ENCODE assay signal across 10 cellular contexts in genomic region chr5:67214713-67215591, GRCh38. TPM values are rescaled to one million over a fixed set of nuclear protein-coding genes. Genes with fewer than 3 reads are reported as not detected.
A peak's percentile ranks its signal among the peaks of the same experiment; 100 is the strongest.
DNase-seq lines count a peak whose midpoint lies in the region; ATAC-seq and TF ChIP-seq lines count a peak whose summit lies in the region.
"Had no signal": no experiment of that assay in that cellular context is flagged by ENCODE, and none has a peak within 500 bp of the region (broad histone marks: within the 10 kb centered on the region; RNA-seq: fewer than 3 reads in every experiment).

No MANE protein-coding gene starts in this region.

- peaks cover 49% of the 10 kb centered on the region for H3K4me1 Mint-ChIP-seq in activated naive CD4-positive, alpha-beta T cell treated with anti-CD3 and anti-CD28 coated beads for 36 hours (ENCODE audit: low read depth)

- CTCF ChIA-PET in activated naive CD4-positive, alpha-beta T cell treated with anti-CD3 and anti-CD28 coated beads for 36 hours (lab: Charles Lee), result interaction anchor here (0.6 to 20.7 kb wide), 4 partner anchors 11 to 225 kb away, joined by 3 to 354 read pairs (median 6); no protein-coding TSS in a partner anchor
- CTCF ChIA-PET in A673 (lab: Charles Lee), result no interaction called here

- no peaks in the 10 kb centered on the region for H3K27me3 Mint-ChIP-seq in activated naive CD4-positive, alpha-beta T cell treated with anti-CD3 and anti-CD28 coated beads for 36 hours (ENCODE audit: low read depth)

- no peak overlapping the region for H3K9ac ChIP-seq in mesenchymal stem cell (ENCODE audit: low read length)

- H3K36me3 ChIP-seq in breast epithelium, result no peaks in the 10 kb centered on the region
- H3K36me3 ChIP-seq in mesenchymal stem cell (ENCODE audit: control insufficient read depth in 1 of 2, insufficient read depth in 2 of 2, low read depth in 1 of 2, low read length in 2 of 2), result no peaks in the 10 kb centered on the region
- no peaks in the 10 kb centered on the region for H3K36me3 ChIP-seq in urinary bladder (ENCODE audit: insufficient read depth)
- no peaks in the 10 kb centered on the region for H3K36me3 ChIP-seq in A673 (ENCODE audit: insufficient read depth, low read length, poor library complexity, severe bottlenecking)
- H3K36me3 ChIP-seq: ovary had no signal

- peak overlapping the region; percentile 0 for H2BK15ac ChIP-seq in mesenchymal stem cell (ENCODE audit: low read depth, poor library complexity, severe bottlenecking)

- BruUV-seq in A673 (replicated peaks; lab: Mats Ljungman, UMichigan), result no TSS peak

- no peak for TF ChIP-seq POLR2A in breast epithelium (IDR thresholded peaks at IDR 0.05)

- peak overlapping the region; percentile 98 for H4K8ac ChIP-seq in mesenchymal stem cell (ENCODE audit: low read length)

- no peaks in the 10 kb centered on the region for H3K4me1 ChIP-seq in breast epithelium
- peaks cover 2% of the 10 kb centered on the region for H3K4me1 ChIP-seq in mesenchymal stem cell (ENCODE audit: control insufficient read depth, insufficient read depth, low read depth, low read length)
- peaks cover 4% of the 10 kb centered on the region for H3K4me1 ChIP-seq in urinary bladder (ENCODE audit: insufficient read depth)
- H3K4me1 ChIP-seq in A673 (ENCODE audit: insufficient read depth, low read length, poor library complexity, severe bottlenecking), result no peaks in the 10 kb centered on the region

- H3K79me1 ChIP-seq in mesenchymal stem cell (replicated peaks; ENCODE audit: low read length, poor library complexity, severe bottlenecking), result no peaks in the 10 kb centered on the region

- no peak for DNase-seq in activated naive CD4-positive, alpha-beta T cell treated with anti-CD3 and anti-CD28 coated beads for 36 hours
- no peak for DNase-seq in activated naive CD4-positive, alpha-beta T cell treated with anti-CD3 and anti-CD28 coated beads, Interleukin-2, amount 50 U/mL, for 16 hours
- DNase-seq in breast epithelium (ENCODE audit: low spot score in 2 of 2) (peak; percentile 71 to 83), mesenchymal stem cell (no peak), A673 (ENCODE audit: low spot score) (no peak), SW 1271 (lab: John Stamatoyannopoulos, UW) (no peak)
- DNase-seq: NCI-H2107 had no signal

- H4K91ac ChIP-seq in mesenchymal stem cell (ENCODE audit: low read length), result no peak overlapping the region

- no peak overlapping the region for H3K4ac ChIP-seq in mesenchymal stem cell (ENCODE audit: low read depth in 1 of 2, low read length in 2 of 2)

- H3K27ac Mint-ChIP-seq in activated naive CD4-positive, alpha-beta T cell treated with anti-CD3 and anti-CD28 coated beads for 36 hours, result peak overlapping the region; percentile 15

- no peaks in the 10 kb centered on the region for H3K36me3 Mint-ChIP-seq in activated naive CD4-positive, alpha-beta T cell treated with anti-CD3 and anti-CD28 coated beads for 36 hours (ENCODE audit: low read depth)

- H2AFZ ChIP-seq in mesenchymal stem cell (ENCODE audit: low read depth, low read length), result no peak overlapping the region

- ATAC-seq in GM21423 (IDR thresholded peaks at IDR 0.05; ENCODE audit: unreplicated experiment), result no peak

- no peak overlapping the region for H3K23ac ChIP-seq in mesenchymal stem cell (ENCODE audit: low read length in 2 of 2)

- TF ChIP-seq CTCF in breast epithelium (IDR thresholded peaks at IDR 0.05), result peak in 2 of 3 donors; percentile 21 to 27
- TF ChIP-seq CTCF in A673 (conservative IDR thresholded peaks at IDR 0.05; ENCODE audit: low read depth, low read length), result no peak

- H3K4me2 ChIP-seq in mesenchymal stem cell (ENCODE audit: low read length, poor library complexity, severe bottlenecking), result no peak overlapping the region

- no peak overlapping the region for H3K4me3 Mint-ChIP-seq in activated naive CD4-positive, alpha-beta T cell treated with anti-CD3 and anti-CD28 coated beads for 36 hours

- no peaks in the 10 kb centered on the region for H3K9me3 ChIP-seq in breast epithelium
- no peaks in the 10 kb centered on the region for H3K9me3 ChIP-seq in mesenchymal stem cell (ENCODE audit: control insufficient read depth, low read length)
- no peaks in the 10 kb centered on the region for H3K9me3 ChIP-seq in A673 (ENCODE audit: low read depth, low read length, poor library complexity, severe bottlenecking)
- H3K9me3 ChIP-seq: ovary had no signal

- POLR2A ChIA-PET in A673 (lab: Charles Lee; ENCODE audit: low non-redundant PET), result no interaction called here

- WGBS in mesenchymal stem cell, result 94% methylated on average over 15 of the region's 15 CpGs
- 82% methylated on average over 15 of the region's 15 CpGs for whole genome bisulfite sequencing in urinary bladder

- H3K27me3 ChIP-seq in breast epithelium (no peaks in the 10 kb centered on the region), mesenchymal stem cell (ENCODE audit: control insufficient read depth in 1 of 2, insufficient read depth in 1 of 2, low read length in 2 of 2) (peaks cover 0 to 4% of the 10 kb centered on the region in 2 experiments), A673 (replicated peaks; ENCODE audit: insufficient read depth, low read depth, low read length, poor library complexity) (no peaks in the 10 kb centered on the region)
- H3K27me3 ChIP-seq: ovary had no signal

- H3K27ac ChIP-seq in breast epithelium (peak overlapping the region; percentile 84 to 90), mesenchymal stem cell (ENCODE audit: low read length, poor library complexity, severe bottlenecking) (no peak overlapping the region), urinary bladder (ENCODE audit: low read depth) (peak overlapping the region; percentile 83), A673 (ENCODE audit: low read depth, low read length, poor library complexity, severe bottlenecking) (no peak overlapping the region)
- H3K27ac ChIP-seq: ovary had no signal

- H3K14ac ChIP-seq in mesenchymal stem cell (ENCODE audit: low read length in 2 of 2), result no peak overlapping the region

- peak overlapping the region; percentile 63 to 72 for H2BK12ac ChIP-seq in mesenchymal stem cell (ENCODE audit: low read length in 2 of 2)

- peak overlapping the region in 1 of 3 donors; percentile 55 for H3K4me3 ChIP-seq in breast epithelium
- H3K4me3 ChIP-seq in mesenchymal stem cell (ENCODE audit: insufficient read depth in 1 of 2, low read depth in 1 of 2, low read length in 2 of 2), result no peak overlapping the region
- H3K4me3 ChIP-seq in urinary bladder (ENCODE audit: low read depth, low read length), result no peak overlapping the region
- H3K4me3 ChIP-seq in A673 (ENCODE audit: low read depth, low read length, poor library complexity, severe bottlenecking), result no peak overlapping the region
- H3K4me3 ChIP-seq: ovary had no signal

- H2BK120ac ChIP-seq in mesenchymal stem cell (ENCODE audit: low read depth, low read length), result no peak overlapping the region

- H2AK5ac ChIP-seq in mesenchymal stem cell (ENCODE audit: low read length, severe bottlenecking), result no peak overlapping the region

- no peaks in the 10 kb centered on the region for H3K9me3 Mint-ChIP-seq in activated naive CD4-positive, alpha-beta T cell treated with anti-CD3 and anti-CD28 coated beads for 36 hours

- no peak overlapping the region for H2BK5ac ChIP-seq in mesenchymal stem cell (ENCODE audit: low read depth, low read length, poor library complexity, severe bottlenecking)

- peak overlapping the region in 1 of 2 experiments; percentile 89 for H3K18ac ChIP-seq in mesenchymal stem cell (ENCODE audit: low read depth in 1 of 2, low read length in 2 of 2)

- intact Hi-C loops in activated naive CD4-positive, alpha-beta T cell treated with anti-CD3 and anti-CD28 coated beads for 36 hours (cut with micrococcal nuclease), result no loop called here
- intact Hi-C loops in breast epithelium (cut with DNase I; ENCODE audit: low total_unique reads), result no loop called here
- intact Hi-C loops in A673 (cut with micrococcal nuclease; ENCODE audit: unreplicated experiment), result no loop called here

RNA-seq across cellular contexts. Expression of gene CD180, which starts 18.4 kb away (rescaled TPM):
- not detected for total RNA-seq in activated naive CD4-positive, alpha-beta T cell treated with anti-CD3 and anti-CD28 coated beads for 36 hours
- 1 to 10 TPM in 2 of 3 donors, under 1 TPM in 1; 0.98 to 4.6 (median 2.8) TPM for total RNA-seq in breast epithelium
- polyA plus RNA-seq in mesenchymal stem cell (2013, experiment 1 of 2), result not detected
- not detected for polyA plus RNA-seq in mesenchymal stem cell (2013, experiment 2 of 2)
- total RNA-seq in urinary bladder, result 2.5 TPM
- polyA plus RNA-seq in urinary bladder, result 0.54 TPM
- 0.24 TPM in 1 of 2 replicates, not detected in the other for total RNA-seq in A673 (2021)

Comparison
In these comparisons a context has a peak if more than half of its experiments do, and no peak if none do; other contexts are left out.
1. DNase-seq: peak in breast epithelium (2 of 2); none in activated naive CD4-positive, alpha-beta T cell treated with anti-CD3 and anti-CD28 coated beads for 36 hours (single experiment), activated naive CD4-positive, alpha-beta T cell treated with anti-CD3 and anti-CD28 coated beads, Interleukin-2, amount 50 U/mL, for 16 hours (single experiment), mesenchymal stem cell (single experiment), A673 (single experiment) and SW 1271 (0 of 2).
2. H3K27ac ChIP-seq: peak in breast epithelium (2 of 2) and urinary bladder (single experiment); none in mesenchymal stem cell (single experiment) and A673 (single experiment).